ENCODE assay signal across 8 cellular contexts in genomic region chr4:3530663-3531254, GRCh38. TPM values are rescaled to one million over a fixed set of nuclear protein-coding genes. Genes with fewer than 3 reads are reported as not detected.
A peak's percentile ranks its signal among the peaks of the same experiment; 100 is the strongest.
DNase-seq lines count a peak whose midpoint lies in the region; ATAC-seq and TF ChIP-seq lines count a peak whose summit lies in the region.

No MANE protein-coding gene starts in this region.

- H3K27ac Mint-ChIP-seq in Calu3 (ENCODE audit: unreplicated experiment): no peak overlapping the region

- peak overlapping the region; percentile 69 to 71 for H3K4me3 ChIP-seq in Panc1 (ENCODE audit: low read depth in 2 of 2, low read length in 2 of 2)
- H3K4me3 ChIP-seq in esophagus squamous epithelium: peak overlapping the region; percentile 79 to 97 (median 90)
- H3K4me3 ChIP-seq in parathyroid adenoma (ENCODE audit: low read depth, low read length): peak overlapping the region; percentile 96

- peaks cover 8% of the 10 kb centered on the region for H3K4me1 Mint-ChIP-seq in Calu3 (ENCODE audit: low read depth, unreplicated experiment)

- TF ChIP-seq CTCF in Calu3 (IDR thresholded peaks at IDR 0.05; ENCODE audit: unreplicated experiment) (no peak), Panc1 (IDR thresholded peaks at IDR 0.05) (no peak), esophagus squamous epithelium (IDR thresholded peaks at IDR 0.05) (no peak), parathyroid adenoma (IDR thresholded peaks at IDR 0.05) (no peak)

- H3K36me3 Mint-ChIP-seq in Calu3 (ENCODE audit: insufficient read depth, unreplicated experiment): peaks cover 21% of the 10 kb centered on the region

- no peak for DNase-seq in Calu3
- DNase-seq in Panc1 (ENCODE audit: low read depth, low spot score): no peak
- no peak for DNase-seq in esophagus squamous epithelium (lab: John Stamatoyannopoulos, UW)
- DNase-seq in AG08395 (ENCODE audit: low spot score): no peak
- no peak for DNase-seq in A172 (ENCODE audit: low spot score)
- DNase-seq in T-helper 9 cell: no peak

- intact Hi-C loops in Calu3 (cut with micrococcal nuclease; ENCODE audit: unreplicated experiment) (no loop called here), Panc1 (cut with micrococcal nuclease; ENCODE audit: unreplicated experiment) (no loop called here), esophagus squamous epithelium (cut with DNase I) (no loop called here)

- H3K27me3 ChIP-seq in Panc1 (ENCODE audit: control insufficient read depth, insufficient read depth, low read length): no peaks in the 10 kb centered on the region
- no peaks in the 10 kb centered on the region for H3K27me3 ChIP-seq in esophagus squamous epithelium
- H3K27me3 ChIP-seq in parathyroid adenoma (ENCODE audit: control insufficient read depth, insufficient read depth, low read length): no peaks in the 10 kb centered on the region

- POLR2A ChIA-PET in Panc1 (lab: Charles Lee): no interaction called here

- TF ChIP-seq POLR2A in esophagus squamous epithelium (IDR thresholded peaks at IDR 0.05): no peak

- H3K36me3 ChIP-seq in Panc1 (ENCODE audit: control insufficient read depth, insufficient read depth, low read length): no peaks in the 10 kb centered on the region; the same call in 1 of the 2 replicates
- peaks cover 0 to 44% (median 5%) of the 10 kb centered on the region in 3 donors for H3K36me3 ChIP-seq in esophagus squamous epithelium
- no peaks in the 10 kb centered on the region for H3K36me3 ChIP-seq in parathyroid adenoma (ENCODE audit: control insufficient read depth, insufficient read depth, low read length)

- no peak overlapping the region for H3K9ac ChIP-seq in parathyroid adenoma

- ATAC-seq in Panc1 (no peak), GM18907 (IDR thresholded peaks at IDR 0.05; ENCODE audit: unreplicated experiment) (no peak)

- WGBS in esophagus squamous epithelium, 2 donors: 68 to 75% methylated on average over 13 to 17 of the region's 18 CpGs

- peaks cover 28% of the 10 kb centered on the region for H3K27me3 Mint-ChIP-seq in Calu3 (ENCODE audit: unreplicated experiment)

- H3K4me1 ChIP-seq in Panc1 (ENCODE audit: control insufficient read depth, insufficient read depth, low read length) (no peaks in the 10 kb centered on the region; the same call in 1 of the 2 replicates), esophagus squamous epithelium (peaks cover 20 to 48% (median 27%) of the 10 kb centered on the region in 3 donors), parathyroid adenoma (peaks cover 3% of the 10 kb centered on the region)

- peak overlapping the region; percentile 94 for H3K4me3 Mint-ChIP-seq in Calu3 (ENCODE audit: low read depth, unreplicated experiment)

- BruUV-seq in Calu3 (replicated peaks; lab: Mats Ljungman, UMichigan) (no TSS peak), Panc1 (replicated peaks; lab: Mats Ljungman, UMichigan) (no TSS peak)

- H3K9me3 Mint-ChIP-seq in Calu3 (ENCODE audit: low read depth, unreplicated experiment): no peaks in the 10 kb centered on the region

- peak overlapping the region; percentile 61 for H3K4me2 ChIP-seq in parathyroid adenoma (ENCODE audit: low read length)

- peaks cover 49% of the 10 kb centered on the region for H3K79me2 ChIP-seq in parathyroid adenoma

- no peak overlapping the region for H2AFZ ChIP-seq in parathyroid adenoma

- in situ Hi-C loops in Panc1 (cut with HindIII; ENCODE audit: low pct_unique_long_range_greater_than_20kb, low sequenced_read_pairs): no loop called here

- H3K27ac ChIP-seq in Panc1 (ENCODE audit: low read length) (no peak overlapping the region), esophagus squamous epithelium (no peak overlapping the region), parathyroid adenoma (no peak overlapping the region)

- H3K9me3 ChIP-seq in Panc1 (ENCODE audit: control insufficient read depth, insufficient read depth, low read depth, low read length) (no peaks in the 10 kb centered on the region), esophagus squamous epithelium (no peaks in the 10 kb centered on the region), parathyroid adenoma (ENCODE audit: control insufficient read depth, low read length) (no peaks in the 10 kb centered on the region)

- CTCF ChIA-PET in Calu3 (lab: Charles Lee): no interaction called here
- CTCF ChIA-PET in Panc1 (lab: Charles Lee): no interaction called here

RNA-seq across cellular contexts. Expression of gene LRPAP1, which starts 1.5 kb away (rescaled TPM):
- total RNA-seq in Calu3 (2022) (88.5 and 97.3 TPM in 2 replicates), Panc1 (2021; ENCODE audit: unreplicated experiment) (110 TPM), esophagus squamous epithelium (100 to 1,000 TPM in 3 of 4 donors, 10 to 100 TPM in 1; 76.6 to 166 (median 126) TPM)
- polyA plus RNA-seq in Panc1 (2012; ENCODE audit: insufficient read length): 148 TPM
- total RNA-seq in A172 (2014; rRNA removed; shearing (Covaris generic)): 116 and 171 TPM in 2 replicates
